In genomic region chr5:1763548-1763911, GRCh38 we compare ENCODE assay signal across 8 cellular contexts. TPM values are rescaled to one million over a fixed set of nuclear protein-coding genes. Genes with fewer than 3 reads are reported as not detected.
A peak's percentile ranks its signal among the peaks of the same experiment; 100 is the strongest.
DNase-seq lines count a peak whose midpoint lies in the region; ATAC-seq and TF ChIP-seq lines count a peak whose summit lies in the region.

No MANE protein-coding gene starts in this region.

- peak; percentile 41 to 62 (median 58) for TF ChIP-seq CTCF in right lobe of liver (IDR thresholded peaks at IDR 0.05)
- no peak for TF ChIP-seq CTCF in omental fat pad (IDR thresholded peaks at IDR 0.05)

- H3K9me3 ChIP-seq in HAP-1 (no peaks in the 10 kb centered on the region), right lobe of liver (no peaks in the 10 kb centered on the region)

- 11% methylated on average over 9 of the region's 15 CpGs for WGBS in right lobe of liver (ENCODE audit: insufficient coverage, low coverage, low lambda C conversion rate, missing lambda C conversion rate)

- H3K36me3 ChIP-seq in HAP-1 (replicated peaks) (no peaks in the 10 kb centered on the region), right lobe of liver (no peaks in the 10 kb centered on the region)

- TF ChIP-seq POLR2A in right lobe of liver (IDR thresholded peaks at IDR 0.05), result no peak

- DNase-seq in COLO829 (ENCODE audit: low spot score), result peak; percentile 60
- peak; percentile 16 to 58 for DNase-seq in HAP-1 (ENCODE audit: low spot score in 2 of 2)
- peak in 3 of 5 donors; percentile 17 to 30 (median 21) for DNase-seq in T-helper 1 cell
- DNase-seq in dermis microvascular lymphatic vessel endothelial cell (ENCODE audit: low read depth in 2 of 2), result peak; percentile 35 to 70
- DNase-seq in right lobe of liver, result peak; percentile 48 to 59 (median 54)
- DNase-seq in ureter (ENCODE audit: low spot score), result peak; percentile 41
- no peak for DNase-seq in omental fat pad (ENCODE audit: low spot score)

- H3K27me3 ChIP-seq in HAP-1 (ENCODE audit: low read depth) (no peaks in the 10 kb centered on the region), right lobe of liver (no peaks in the 10 kb centered on the region)

- in situ Hi-C loops in HAP-1 (cut with MboI; ENCODE audit: low sequenced_read_pairs), result no loop called here

- ATAC-seq in right lobe of liver (peak; percentile 76 to 82 (median 80)), GM18861 (IDR thresholded peaks at IDR 0.05; ENCODE audit: unreplicated experiment) (no peak), omental fat pad (ENCODE audit: low FRiP score) (no peak)

- no peaks in the 10 kb centered on the region for H3K4me1 ChIP-seq in HAP-1
- H3K4me1 ChIP-seq in right lobe of liver, result no peaks in the 10 kb centered on the region

- intact Hi-C loops in right lobe of liver (cut with DNase I), result loop anchor here in 1 of 2 donors (10.0 kb wide), 1 partner anchor 251 kb away; no protein-coding TSS in a partner anchor

- H3K4me3 ChIP-seq in HAP-1 (no peak overlapping the region), right lobe of liver (no peak overlapping the region)

- no peak overlapping the region for H3K27ac ChIP-seq in right lobe of liver

RNA-seq across cellular contexts. Expression of gene MRPL36, which starts 36.1 kb away (rescaled TPM):
- total RNA-seq in dermis microvascular lymphatic vessel endothelial cell, result 41.7 and 42.2 TPM in 2 replicates
- total RNA-seq in right lobe of liver, result 10 to 100 TPM; 30.7 to 40.0 (median 35.5) TPM
- total RNA-seq in ureter, result 33.2 TPM
- total RNA-seq in omental fat pad, result 10 to 100 TPM; 16.1 to 57.5 (median 49.5) TPM

RNA-seq across cellular contexts. Expression of gene NDUFS6, which starts 37.7 kb away (rescaled TPM):
- total RNA-seq in dermis microvascular lymphatic vessel endothelial cell, result 28.9 and 36.8 TPM in 2 replicates
- total RNA-seq in right lobe of liver, result 10 to 100 TPM; 16.5 to 57.5 (median 23.7) TPM
- 22.9 TPM for total RNA-seq in ureter
- total RNA-seq in omental fat pad, result 10 to 100 TPM; 34.3 to 81.2 (median 44.2) TPM

Comparison
In these comparisons a context has a peak if more than half of its experiments do, and no peak if none do; other contexts are left out.
1. ATAC-seq: peak in right lobe of liver (4 of 4); none in GM18861 (single experiment) and omental fat pad (single experiment).
2. CTCF ChIP-seq: peak in right lobe of liver (4 of 4); none in omental fat pad (0 of 3).